Comparison of ENCODE assay signal across 8 cellular contexts in the genomic region with DNA sequence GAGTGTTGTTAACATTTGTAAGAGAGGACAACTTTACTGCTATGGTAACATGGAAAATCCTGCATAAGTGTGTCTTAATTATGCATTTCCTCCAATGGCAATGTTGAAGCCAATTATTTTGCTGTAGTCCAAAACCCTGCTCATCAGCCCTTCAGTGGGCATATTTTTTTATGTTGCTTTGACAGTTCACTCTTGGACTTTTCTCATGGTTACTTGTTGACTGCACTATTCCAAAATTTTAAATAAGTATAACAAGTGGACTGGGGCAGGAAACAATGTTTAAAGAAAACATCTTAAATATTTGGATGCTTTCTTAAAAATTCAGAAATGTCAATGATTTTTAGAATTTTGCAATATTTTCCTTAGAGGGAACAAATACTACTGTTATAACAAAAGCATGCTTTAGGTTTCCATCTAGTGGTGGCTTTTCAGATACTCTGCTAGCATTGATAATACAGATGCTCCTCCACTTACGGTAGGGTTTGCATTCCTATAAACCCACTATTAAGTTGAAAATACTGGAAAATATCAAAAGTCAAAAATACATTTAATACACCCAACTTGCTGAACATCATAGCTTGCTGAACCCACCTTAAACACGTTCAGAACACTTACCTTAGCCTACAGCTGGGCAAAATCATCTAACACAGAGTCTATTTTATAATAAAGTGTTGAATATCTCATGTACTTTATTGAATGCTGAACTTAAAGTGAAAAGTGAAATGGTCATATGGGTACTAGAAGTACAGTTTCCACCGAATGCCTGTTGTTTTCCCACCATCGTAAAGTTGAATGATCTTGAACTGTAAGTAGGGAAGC.
DNase-seq lines count a peak whose midpoint lies in the region; ATAC-seq, FAIRE-seq and TF ChIP-seq lines count a peak whose summit lies in the region.

No MANE protein-coding gene starts in this region.

- no peaks in the 10 kb centered on the region for H3K9me2 ChIP-seq in neural cell (ENCODE audit: insufficient read depth, low read length)

- H4K20me1 ChIP-seq in OCI-LY3 (ENCODE audit: insufficient read depth, low read length) = no peaks in the 10 kb centered on the region
- H4K20me1 ChIP-seq in neural cell (ENCODE audit: insufficient read depth) = no peaks in the 10 kb centered on the region

- H3K27me3 ChIP-seq in OCI-LY3 (ENCODE audit: low read depth, low read length) = no peaks in the 10 kb centered on the region
- H3K27me3 ChIP-seq in neural cell (ENCODE audit: insufficient read depth, low read depth, low read length) = no peaks in the 10 kb centered on the region

- TF ChIP-seq CTCF in OCI-LY3 (IDR thresholded peaks at IDR 0.05; ENCODE audit: low read depth, low read length) = peak; percentile 59
- TF ChIP-seq CTCF in neural cell (IDR thresholded peaks at IDR 0.05; ENCODE audit: poor library complexity, severe bottlenecking) = peak; percentile 79

- ATAC-seq in HG02870 (IDR thresholded peaks at IDR 0.05; ENCODE audit: unreplicated experiment) = peak; percentile 76
- ATAC-seq in HG03039 (IDR thresholded peaks at IDR 0.05; ENCODE audit: unreplicated experiment) = no peak

- H3K4me1 ChIP-seq in OCI-LY3 (ENCODE audit: low read length) = no peaks in the 10 kb centered on the region

- peak; percentile 84 for TF ChIP-seq RAD21 in neural cell (conservative IDR thresholded peaks at IDR 0.05)

- FAIRE-seq in endometrium (lab: Jason Lieb, UNC) = peak; percentile 79

- no peak for TF ChIP-seq EP300 in neural cell (conservative IDR thresholded peaks at IDR 0.05; ENCODE audit: poor library complexity, severe bottlenecking)

- H2AFZ ChIP-seq in OCI-LY3 (ENCODE audit: low read depth, low read length) = no peak overlapping the region
- no peak overlapping the region for H2AFZ ChIP-seq in neural cell (ENCODE audit: low read depth, low read length)

- H3K4me3 ChIP-seq in OCI-LY3 (ENCODE audit: low read length) (no peak overlapping the region), neural cell (ENCODE audit: low read length) (no peak overlapping the region)

- no peak overlapping the region for H3K27ac ChIP-seq in OCI-LY3 (ENCODE audit: low read length)
- no peak overlapping the region for H3K27ac ChIP-seq in neural cell (ENCODE audit: low read length)

- H3F3A ChIP-seq in neural cell (ENCODE audit: insufficient read depth, low read length, poor library complexity, severe bottlenecking) = no peaks in the 10 kb centered on the region

- no peak overlapping the region for H3K9ac ChIP-seq in OCI-LY3 (ENCODE audit: low read length)
- H3K9ac ChIP-seq in neural cell (ENCODE audit: low read length) = no peak overlapping the region

- H3K9me3 ChIP-seq in OCI-LY3 (ENCODE audit: insufficient read depth, low read length) (no peaks in the 10 kb centered on the region), neural cell (ENCODE audit: low read length) (no peaks in the 10 kb centered on the region)

- DNase-seq in SIG-M5 treated with dmso at 0.1 percent for 504 hours (lab: John Stamatoyannopoulos, UW; ENCODE audit: unreplicated experiment) = peak; percentile 52
- DNase-seq in SIG-M5 (lab: John Stamatoyannopoulos, UW) = no peak
- no peak for DNase-seq in effector CD4-positive, alpha-beta T cell

- H3K4me2 ChIP-seq in OCI-LY3 (ENCODE audit: low read length) = no peak overlapping the region
- H3K4me2 ChIP-seq in neural cell (ENCODE audit: low read length) = no peak overlapping the region

- H3K79me2 ChIP-seq in OCI-LY3 (ENCODE audit: low read length) (no peaks in the 10 kb centered on the region), neural cell (replicated peaks; ENCODE audit: insufficient read depth, low read length) (no peaks in the 10 kb centered on the region)

- no peaks in the 10 kb centered on the region for H3K36me3 ChIP-seq in OCI-LY3 (replicated peaks; ENCODE audit: low read depth, low read length)
- H3K36me3 ChIP-seq in neural cell (ENCODE audit: insufficient read depth, low read length) = no peaks in the 10 kb centered on the region

TF ChIP-seq in neural cell, 6 proteins besides CTCF, POLR2A, EP300 and RAD21:
- peak; percentile 89 for TF ChIP-seq SMC3 (conservative IDR thresholded peaks at IDR 0.05; ENCODE audit: poor library complexity)
- no peak for TF ChIP-seq POLR2AphosphoS5 (IDR thresholded peaks at IDR 0.05)
